Comparison of ENCODE assay signal across 27 cellular contexts in genomic region chr9:135758056-135758455, GRCh38. TPM values are rescaled to one million over a fixed set of nuclear protein-coding genes. Genes with fewer than 3 reads are reported as not detected.
A peak's percentile ranks its signal among the peaks of the same experiment; 100 is the strongest.
DNase-seq lines count a peak whose midpoint lies in the region; ATAC-seq, FAIRE-seq and TF ChIP-seq lines count a peak whose summit lies in the region.
"Had no signal": no experiment of that assay in that cellular context is flagged by ENCODE, and none has a peak within 500 bp of the region (broad histone marks: within the 10 kb centered on the region; RNA-seq: fewer than 3 reads in every experiment).

No MANE protein-coding gene starts in this region.

- CTCF ChIA-PET in K562 (lab: Yijun Ruan, JAX; ENCODE audit: low intra/inter-chr PET ratio) = no interaction called here

- intact Hi-C loops in K562 (cut with micrococcal nuclease) (no loop called here), gastrocnemius medialis (cut with DNase I; ENCODE audit: low total_unique reads) (no loop called here), testis (cut with DNase I; ENCODE audit: low total_unique reads) (no loop called here)

- H3K79me2 ChIP-seq in K562 (ENCODE audit: control insufficient read depth, insufficient read depth, low read length) (no peaks in the 10 kb centered on the region), neural progenitor cell (ENCODE audit: low read depth) (no peaks in the 10 kb centered on the region), smooth muscle cell (ENCODE audit: low read depth) (no peaks in the 10 kb centered on the region)

- no peak overlapping the region for H2AFZ ChIP-seq in K562 (ENCODE audit: low read depth, low read length)
- H2AFZ ChIP-seq in neural progenitor cell (replicated peaks) = no peak overlapping the region
- no peak overlapping the region for H2AFZ ChIP-seq in smooth muscle cell (ENCODE audit: low read depth)

- H3K4me1 Mint-ChIP-seq in neural progenitor cell = no peaks in the 10 kb centered on the region
- H3K4me1 Mint-ChIP-seq: CD14-positive monocyte; CD4-positive, alpha-beta memory T cell; CD8-positive, alpha-beta memory T cell had no signal

- WGBS in K562 (ENCODE audit: insufficient coverage, low coverage, missing lambda C conversion rate) = 2% methylated on average over 16 of the region's 21 CpGs
- 93% methylated on average over 18 of the region's 21 CpGs for WGBS in smooth muscle cell (ENCODE audit: low lambda C conversion rate)
- WGBS in testis, 2 donors = 97% methylated on average over 6 to 19 of the region's 21 CpGs

- H3K36me3 ChIP-seq in K562 (ENCODE audit: control insufficient read depth, insufficient read depth, low read length) (no peaks in the 10 kb centered on the region), neural progenitor cell (no peaks in the 10 kb centered on the region), gastrocnemius medialis (no peaks in the 10 kb centered on the region), smooth muscle cell (ENCODE audit: low read depth) (no peaks in the 10 kb centered on the region), testis (ENCODE audit: low read depth, missing control alignments) (no peaks in the 10 kb centered on the region)
- H3K36me3 ChIP-seq: BLaER1 had no signal

- H3K4me2 ChIP-seq in K562 (ENCODE audit: insufficient read depth, low read length) (no peak overlapping the region), neural progenitor cell (no peak overlapping the region), smooth muscle cell (no peak overlapping the region)
- H3K4me2 ChIP-seq: BLaER1 had no signal

- TF ChIP-seq CTCF in K562 (IDR thresholded peaks at IDR 0.05 in 2 of 3, conservative IDR thresholded peaks at IDR 0.05 in 1 of 3; ENCODE audit: insufficient read depth in 2 of 3, low read depth in 1 of 3, low read length in 3 of 3) (no peak), neural progenitor cell (IDR thresholded peaks at IDR 0.05) (no peak), gastrocnemius medialis (IDR thresholded peaks at IDR 0.05 in 4 of 5, conservative IDR thresholded peaks at IDR 0.05 in 1 of 5) (no peak), smooth muscle cell (IDR thresholded peaks at IDR 0.05; ENCODE audit: borderline replicate concordance, insufficient read depth, poor library complexity, severe bottlenecking) (no peak), testis (IDR thresholded peaks at IDR 0.05) (no peak)

- H3F3A ChIP-seq in neural progenitor cell (ENCODE audit: low read depth) = no peaks in the 10 kb centered on the region
- no peaks in the 10 kb centered on the region for H3F3A ChIP-seq in smooth muscle cell (ENCODE audit: low read depth)

- ATAC-seq in K562 (no peak), gastrocnemius medialis (no peak)
- ATAC-seq: GM12878 had no signal

- H4K20me1 ChIP-seq in K562 (replicated peaks; ENCODE audit: control insufficient read depth, insufficient read depth, low read length) = peaks cover 5% of the 10 kb centered on the region; the same call in 1 of the 2 replicates
- no peaks in the 10 kb centered on the region for H4K20me1 ChIP-seq in neural progenitor cell (ENCODE audit: low read depth)
- no peaks in the 10 kb centered on the region for H4K20me1 ChIP-seq in smooth muscle cell (ENCODE audit: low read depth)
- H4K20me1 ChIP-seq: BLaER1 had no signal

- H3K4me3 Mint-ChIP-seq in neural progenitor cell = no peak overlapping the region
- H3K4me3 Mint-ChIP-seq: CD14-positive monocyte; CD4-positive, alpha-beta memory T cell; CD4-positive, CD25-positive, alpha-beta regulatory T cell; CD8-positive, alpha-beta memory T cell had no signal

- BruUV-seq in K562 (replicated peaks; lab: Mats Ljungman, UMichigan) = no TSS peak

- H3K9me3 Mint-ChIP-seq in neural progenitor cell = no peaks in the 10 kb centered on the region
- H3K9me3 Mint-ChIP-seq: CD4-positive, CD25-positive, alpha-beta regulatory T cell had no signal

- H3K27ac ChIP-seq in K562 (ENCODE audit: extremely low read depth, low read depth, low read length) = no peak overlapping the region
- no peak overlapping the region for H3K27ac ChIP-seq in neural progenitor cell
- H3K27ac ChIP-seq in gastrocnemius medialis = peak overlapping the region; percentile 44 to 81 (median 76)
- no peak overlapping the region for H3K27ac ChIP-seq in smooth muscle cell (ENCODE audit: low read depth)
- H3K27ac ChIP-seq in testis = no peak overlapping the region
- H3K27ac ChIP-seq: BLaER1 had no signal

- H3K4me1 ChIP-seq in K562 (replicated peaks in 1 of 2; ENCODE audit: control insufficient read depth in 2 of 2, insufficient read depth in 2 of 2, low read length in 2 of 2) (peaks cover 0 to 26% of the 10 kb centered on the region in 2 experiments; a peak in 1 of 5 replicates), neural progenitor cell (no peaks in the 10 kb centered on the region), gastrocnemius medialis (peaks cover 9 to 11% of the 10 kb centered on the region in 2 donors), smooth muscle cell (ENCODE audit: low read depth) (no peaks in the 10 kb centered on the region), testis (peaks cover 9% of the 10 kb centered on the region)
- H3K4me1 ChIP-seq: BE2C, BLaER1, Caco-2 had no signal

- TF ChIP-seq EP300 in K562 (IDR thresholded peaks at IDR 0.05; ENCODE audit: low read length) = no peak

- H3K4me3 ChIP-seq in K562 (no peak overlapping the region), neural progenitor cell (no peak overlapping the region), gastrocnemius medialis (no peak overlapping the region), smooth muscle cell (no peak overlapping the region), testis (no peak overlapping the region)
- H3K4me3 ChIP-seq: BLaER1, GM12878 had no signal

- no peak for TF ChIP-seq RAD21 in K562 (CRISPR knock-in tag; conservative IDR thresholded peaks at IDR 0.05 in 1 of 2, IDR thresholded peaks at IDR 0.05 in 1 of 2)

- peak overlapping the region; percentile 60 for H3K27ac Mint-ChIP-seq in neural progenitor cell
- H3K27ac Mint-ChIP-seq: CD14-positive monocyte; CD4-positive, alpha-beta memory T cell; CD4-positive, CD25-positive, alpha-beta regulatory T cell; CD8-positive, alpha-beta memory T cell had no signal

- no peaks in the 10 kb centered on the region for H3K36me3 Mint-ChIP-seq in neural progenitor cell
- H3K36me3 Mint-ChIP-seq: CD14-positive monocyte; CD4-positive, alpha-beta memory T cell; CD4-positive, CD25-positive, alpha-beta regulatory T cell; CD8-positive, alpha-beta memory T cell had no signal

- in situ Hi-C loops in K562 (cut with MboI) = no loop called here
- in situ Hi-C loops in gastrocnemius medialis (cut with MboI; ENCODE audit: low sequenced_read_pairs in 4 of 4) = no loop called here

- H3K27me3 Mint-ChIP-seq in neural progenitor cell (ENCODE audit: insufficient read depth, low read depth) = peaks cover 9% of the 10 kb centered on the region
- H3K27me3 Mint-ChIP-seq: CD8-positive, alpha-beta memory T cell had no signal

- no peak for FAIRE-seq in K562 (lab: Jason Lieb, UNC)
- FAIRE-seq: A204.1, D721Med, G401.6, GM12878, GM12892, GM18507 had no signal

- H3K9ac ChIP-seq in K562 (ENCODE audit: insufficient read depth in 1 of 2, low read depth in 2 of 2, low read length in 2 of 2) = no peak overlapping the region
- no peak overlapping the region for H3K9ac ChIP-seq in neural progenitor cell
- H3K9ac ChIP-seq in smooth muscle cell (ENCODE audit: low read depth) = no peak overlapping the region
- H3K9ac ChIP-seq: BLaER1 had no signal

- DNase-seq in K562 (ENCODE audit: extremely low read depth in 1 of 4, low spot score in 3 of 4) (no peak), neural progenitor cell (ENCODE audit: low spot score) (no peak), gastrocnemius medialis (no peak), smooth muscle cell (lab: John Stamatoyannopoulos, UW; ENCODE audit: unreplicated experiment) (no peak), activated T-cell treated with anti-CD3 and anti-CD28 coated beads for 4 hours (no peak), testis (no peak)
- DNase-seq in activated CD4-positive, CD25-positive, alpha-beta regulatory T cell (lab: John Stamatoyannopoulos, UW) = no peak
- DNase-seq: 8988T; ACHN; BE2C; C1 segment of cervical spinal cord; Caco-2; Calu3; CD4-positive, alpha-beta memory T cell; CD4-positive, CD25-positive, alpha-beta regulatory T cell; CD8-positive, alpha-beta memory T cell; DMS79 treated with DMSO at 0.1 percent for 48 hours had no signal

- H3K9me1 ChIP-seq in K562 (ENCODE audit: control insufficient read depth, insufficient read depth, low read length) = no peaks in the 10 kb centered on the region

- no peaks in the 10 kb centered on the region for H3K9me3 ChIP-seq in K562 (replicated peaks; ENCODE audit: control insufficient read depth, insufficient read depth, low read depth, low read length)
- H3K9me3 ChIP-seq in neural progenitor cell (ENCODE audit: low read depth) = no peaks in the 10 kb centered on the region
- no peaks in the 10 kb centered on the region for H3K9me3 ChIP-seq in gastrocnemius medialis
- H3K9me3 ChIP-seq in smooth muscle cell (replicated peaks; ENCODE audit: low read depth) = no peaks in the 10 kb centered on the region
- H3K9me3 ChIP-seq in testis = no peaks in the 10 kb centered on the region
- H3K9me3 ChIP-seq: BE2C, BLaER1, Caco-2 had no signal

- POLR2A ChIA-PET in K562 (lab: Yijun Ruan, JAX) = no interaction called here

- peaks cover 0 to 56% of the 10 kb centered on the region in 2 experiments; a peak in 4 of 5 replicates for H3K27me3 ChIP-seq in K562 (ENCODE audit: control insufficient read depth in 2 of 2, insufficient read depth in 2 of 2, low read length in 2 of 2)
- no peaks in the 10 kb centered on the region for H3K27me3 ChIP-seq in neural progenitor cell
- H3K27me3 ChIP-seq in gastrocnemius medialis = no peaks in the 10 kb centered on the region
- no peaks in the 10 kb centered on the region for H3K27me3 ChIP-seq in smooth muscle cell (ENCODE audit: low read depth)
- no peaks in the 10 kb centered on the region for H3K27me3 ChIP-seq in testis
- H3K27me3 ChIP-seq: BE2C had no signal

- TF ChIP-seq POLR2A in K562 (conservative IDR thresholded peaks at IDR 0.05) (no peak), gastrocnemius medialis (IDR thresholded peaks at IDR 0.05) (no peak), testis (IDR thresholded peaks at IDR 0.05) (no peak)

RNA-seq across cellular contexts. Expression of gene KCNT1, which starts 56.1 kb away (rescaled TPM):
- not detected in 2 replicates for total RNA-seq in K562 (2011; cell fraction: chromatin; rRNA removed; ENCODE audit: low replicate concordance)
- not detected in 2 replicates for total RNA-seq in K562 (2011; cell fraction: nucleolus; rRNA removed)
- total RNA-seq in K562 (2011; cell fraction: nucleoplasm; rRNA removed) = not detected in 2 replicates
- total RNA-seq in K562 (2014; rRNA removed) (0.05 TPM in 1 of 2 replicates, not detected in the other), K562 (2014; rRNA removed; fragmentation: Illumina TruSeq; extraction: Trizol) (not detected in 2 replicates), K562 (2015; rRNA removed; fragmentation: Illumina TruSeq; extraction: Trizol) (not detected in 2 replicates), K562 (2021) (not detected in 2 replicates), neural progenitor cell (ENCODE audit: low replicate concordance) (not detected in 2 replicates), gastrocnemius medialis (1 to 10 TPM; 2.3 to 8.7 (median 5.3) TPM), smooth muscle cell (not detected in 2 replicates), testis (1 to 10 TPM; 5.3 to 7.3 TPM)
- polyA plus RNA-seq in K562 (2011; rRNA removed) (not detected in 2 replicates), K562 (2014; fragmentation: Illumina TruSeq; extraction: Trizol) (not detected in 2 replicates), K562 (2014; fragmentation: Nextera tagmentation; extraction: Ambion mirVana) (not detected), K562 (2014; rRNA removed) (not detected in 2 replicates), smooth muscle cell (0.30 TPM in 1 of 2 replicates, not detected in the other), testis (ENCODE audit: insufficient read depth, low read depth, low replicate concordance) (1.8 TPM)
- not detected in 2 replicates for polyA plus RNA-seq in K562 (2011; cell fraction: cytosol; rRNA removed)
- not detected in 2 replicates for polyA plus RNA-seq in K562 (2011; cell fraction: nucleus; rRNA removed)
- polyA plus RNA-seq in K562 (2012) = 0.10 and 0.30 TPM in 2 replicates
- polyA minus RNA-seq in K562 (2011; rRNA and poly(A)+ RNA removed) = not detected in 2 replicates
- not detected in 2 replicates for polyA minus RNA-seq in K562 (2011; cell fraction: cytosol; rRNA and poly(A)+ RNA removed)
- polyA minus RNA-seq in K562 (2011; cell fraction: nucleus; rRNA and poly(A)+ RNA removed) = not detected in 2 replicates
- total RNA-seq: A673; Calu3; CD4-positive, CD25-positive, alpha-beta regulatory T cell; CD8-positive, alpha-beta memory T cell; GM12878 had no signal
- polyA plus RNA-seq: AG04450; CD14-positive monocyte; CD4-positive, CD25-positive, alpha-beta regulatory T cell; GM12878 had no signal

RNA-seq across cellular contexts. Expression of gene SOHLH1, which starts 58.8 kb away (rescaled TPM):
- 0.42 TPM in 1 of 2 replicates, not detected in the other for total RNA-seq in K562 (2011; cell fraction: chromatin; rRNA removed; ENCODE audit: low replicate concordance)
- total RNA-seq in K562 (2011; cell fraction: nucleolus; rRNA removed) = 0.26 and 0.33 TPM in 2 replicates
- 0.31 and 0.44 TPM in 2 replicates for total RNA-seq in K562 (2011; cell fraction: nucleoplasm; rRNA removed)
- 0.16 and 0.41 TPM in 2 replicates for total RNA-seq in K562 (2014; rRNA removed)
- total RNA-seq in K562 (2014; rRNA removed; fragmentation: Illumina TruSeq; extraction: Trizol) = not detected in 2 replicates
- total RNA-seq in K562 (2015; rRNA removed; fragmentation: Illumina TruSeq; extraction: Trizol) = 0.19 TPM in 1 of 2 replicates, not detected in the other
- total RNA-seq in K562 (2021) = 0.29 TPM in 1 of 2 replicates, not detected in the other
- 0.16 and 0.17 TPM in 2 replicates for polyA plus RNA-seq in K562 (2011; rRNA removed)
- polyA plus RNA-seq in K562 (2011; cell fraction: cytosol; rRNA removed) = 0.22 and 0.40 TPM in 2 replicates
- 0.59 and 0.65 TPM in 2 replicates for polyA plus RNA-seq in K562 (2011; cell fraction: nucleus; rRNA removed)
- 0.16 and 0.68 TPM in 2 replicates for polyA plus RNA-seq in K562 (2012)
- polyA plus RNA-seq in K562 (2014; fragmentation: Illumina TruSeq; extraction: Trizol) = not detected in 2 replicates
- not detected for polyA plus RNA-seq in K562 (2014; fragmentation: Nextera tagmentation; extraction: Ambion mirVana)
- polyA plus RNA-seq in K562 (2014; rRNA removed) = 0.24 TPM in 1 of 2 replicates, not detected in the other
- not detected in 2 replicates for polyA minus RNA-seq in K562 (2011; rRNA and poly(A)+ RNA removed)
- not detected in 2 replicates for polyA minus RNA-seq in K562 (2011; cell fraction: cytosol; rRNA and poly(A)+ RNA removed)
- polyA minus RNA-seq in K562 (2011; cell fraction: nucleus; rRNA and poly(A)+ RNA removed) = 0.22 TPM in 1 of 2 replicates, not detected in the other
- not detected in 2 replicates for total RNA-seq in neural progenitor cell (ENCODE audit: low replicate concordance)
- total RNA-seq in gastrocnemius medialis = not detected
- total RNA-seq in smooth muscle cell = not detected in 2 replicates
- polyA plus RNA-seq in smooth muscle cell = not detected in 2 replicates
- total RNA-seq in testis = 10 to 100 TPM; 18.4 to 32.7 TPM
- 18.7 TPM for polyA plus RNA-seq in testis (ENCODE audit: insufficient read depth, low read depth, low replicate concordance)
- total RNA-seq: A673; Calu3; CD4-positive, alpha-beta memory T cell; CD4-positive, CD25-positive, alpha-beta regulatory T cell; CD8-positive, alpha-beta memory T cell; GM12878 had no signal
- polyA plus RNA-seq: AG04450; CD14-positive monocyte; CD4-positive, alpha-beta memory T cell; CD4-positive, CD25-positive, alpha-beta regulatory T cell; CD8-positive, alpha-beta memory T cell; GM12878 had no signal

Comparison
In these comparisons a context has a peak if more than half of its experiments do, and no peak if none do; other contexts are left out.
1. H3K27ac ChIP-seq: peak in gastrocnemius medialis (4 of 4); none in K562 (single experiment), neural progenitor cell (single experiment), smooth muscle cell (single experiment) and testis (0 of 2).
2. RNA of gene SOHLH1, which starts 58.8 kb away (total RNA-seq): 18.4 to 32.7 TPM in testis; 0.16 to 0.44 TPM in K562, not detected in neural progenitor cell, not detected in gastrocnemius medialis and not detected in smooth muscle cell; every median in the first group is over 10 times any median in the second.